ENCODE assay signal across 8 cellular contexts in genomic region chr2:187581125-187581896, GRCh38. TPM values are rescaled to one million over a fixed set of nuclear protein-coding genes. Genes with fewer than 3 reads are reported as not detected.
DNase-seq lines count a peak whose midpoint lies in the region; FAIRE-seq and TF ChIP-seq lines count a peak whose summit lies in the region.

No MANE protein-coding gene starts in this region.

- no peak overlapping the region for H3K4me3 Mint-ChIP-seq in activated naive CD4-positive, alpha-beta T cell treated with anti-CD3 and anti-CD28 coated beads for 36 hours
- peak overlapping the region; percentile 77 for H3K4me3 Mint-ChIP-seq in HFFc6

- WGBS in adrenal gland, 4 donors: 3 to 6% (median 4%) methylated on average over 4 of the region's 4 CpGs

- H3K79me2 ChIP-seq in keratinocyte (ENCODE audit: control insufficient read depth, insufficient read depth, low read length): no peaks in the 10 kb centered on the region

- intact Hi-C loops in activated naive CD4-positive, alpha-beta T cell treated with anti-CD3 and anti-CD28 coated beads for 36 hours (cut with micrococcal nuclease): loop anchor here (1.0 to 10.0 kb wide), 5 partner anchors 262 to 1831 kb away; partner anchors contain the start of gene ZC3H15
- intact Hi-C loops in adrenal gland (cut with DNase I): loop anchor here (5.0 to 10.0 kb wide), 3 partner anchors 79 to 933 kb away; no protein-coding TSS in a partner anchor

- peak; percentile 32 for FAIRE-seq in keratinocyte (lab: Jason Lieb, UNC)

- no peak overlapping the region for H3K9ac ChIP-seq in keratinocyte (ENCODE audit: control insufficient read depth, extremely low read depth, insufficient read depth, low read length)

- H3K36me3 Mint-ChIP-seq in activated naive CD4-positive, alpha-beta T cell treated with anti-CD3 and anti-CD28 coated beads for 36 hours (ENCODE audit: low read depth): no peaks in the 10 kb centered on the region
- H3K36me3 Mint-ChIP-seq in HFFc6 (ENCODE audit: low read depth): no peaks in the 10 kb centered on the region

- TF ChIP-seq POLR2A in adrenal gland (IDR thresholded peaks at IDR 0.05): no peak

- H3K36me3 ChIP-seq in adrenal gland (replicated peaks in 1 of 2) (no peaks in the 10 kb centered on the region), keratinocyte (ENCODE audit: control insufficient read depth in 2 of 2, extremely low read depth in 1 of 2, insufficient read depth in 2 of 2, low read length in 2 of 2) (no peaks in the 10 kb centered on the region)

- H2AFZ ChIP-seq in keratinocyte (ENCODE audit: control insufficient read depth, low read length): peak overlapping the region; percentile 74

- H3K4me3 ChIP-seq in adrenal gland (peak overlapping the region in 1 of 4 donors; percentile 39), keratinocyte (ENCODE audit: control insufficient read depth in 2 of 3, extremely low read depth in 1 of 3, insufficient read depth in 2 of 3, low read depth in 1 of 3, low read length in 3 of 3) (peak overlapping the region in 1 of 3 experiments; percentile 25)

- peaks cover 11% of the 10 kb centered on the region for H3K27me3 Mint-ChIP-seq in activated naive CD4-positive, alpha-beta T cell treated with anti-CD3 and anti-CD28 coated beads for 36 hours (ENCODE audit: low read depth)
- H3K27me3 Mint-ChIP-seq in HFFc6 (ENCODE audit: insufficient read depth): no peaks in the 10 kb centered on the region

- no peak overlapping the region for H3K27ac Mint-ChIP-seq in activated naive CD4-positive, alpha-beta T cell treated with anti-CD3 and anti-CD28 coated beads for 36 hours
- peak overlapping the region; percentile 24; the same call in 1 of the 2 replicates for H3K27ac Mint-ChIP-seq in HFFc6

- peaks cover 6% of the 10 kb centered on the region for H3K4me1 Mint-ChIP-seq in activated naive CD4-positive, alpha-beta T cell treated with anti-CD3 and anti-CD28 coated beads for 36 hours (ENCODE audit: low read depth)
- peaks cover 29% of the 10 kb centered on the region for H3K4me1 Mint-ChIP-seq in HFFc6 (ENCODE audit: low read depth)

- TF ChIP-seq CTCF in HFFc6 (IDR thresholded peaks at IDR 0.05) (peak; percentile 90), adrenal gland (IDR thresholded peaks at IDR 0.05) (peak; percentile 62 to 74 (median 66)), keratinocyte (optimal IDR thresholded peaks at IDR 0.05 in 1 of 3, IDR thresholded peaks at IDR 0.05 in 1 of 3, conservative IDR thresholded peaks at IDR 0.05 in 1 of 3; ENCODE audit: extremely low read depth in 1 of 3, insufficient read depth in 2 of 3, low read length in 3 of 3) (peak; percentile 41 to 61 (median 54))

- H3K9me3 Mint-ChIP-seq in activated naive CD4-positive, alpha-beta T cell treated with anti-CD3 and anti-CD28 coated beads for 36 hours: peaks cover under 1% of the 10 kb centered on the region
- no peaks in the 10 kb centered on the region for H3K9me3 Mint-ChIP-seq in HFFc6

- H3K9me3 ChIP-seq in adrenal gland (replicated peaks in 1 of 3) (no peaks in the 10 kb centered on the region), keratinocyte (ENCODE audit: control insufficient read depth, low read depth, low read length) (no peaks in the 10 kb centered on the region)

- H3K4me1 ChIP-seq in adrenal gland (replicated peaks in 1 of 2) (no peaks in the 10 kb centered on the region), keratinocyte (ENCODE audit: control insufficient read depth, extremely low read depth, insufficient read depth, low read length) (peaks cover 3% of the 10 kb centered on the region)

- dilution Hi-C loops in keratinocyte (cut with MboI; ENCODE audit: extremely low pct_ligation_motif_present, low sequenced_read_pairs): no loop called here

- no peak overlapping the region for H3K27ac ChIP-seq in adrenal gland
- no peak overlapping the region for H3K27ac ChIP-seq in keratinocyte (ENCODE audit: control insufficient read depth, insufficient read depth, low read length)

- no peaks in the 10 kb centered on the region for H4K20me1 ChIP-seq in keratinocyte (ENCODE audit: control insufficient read depth, extremely low read depth, insufficient read depth, low read length)

- H3K27me3 ChIP-seq in adrenal gland: no peaks in the 10 kb centered on the region
- no peaks in the 10 kb centered on the region for H3K27me3 ChIP-seq in keratinocyte (ENCODE audit: control insufficient read depth, extremely low read depth, insufficient read depth, low read length)

- CTCF ChIA-PET in activated naive CD4-positive, alpha-beta T cell treated with anti-CD3 and anti-CD28 coated beads for 36 hours (lab: Charles Lee): interaction anchor here (0.6 to 7.7 kb wide), 14 partner anchors 14 to 278 kb away, joined by 3 to 89 read pairs (median 3); partner anchors contain the start of gene CALCRL

- peak; percentile 39 for DNase-seq in activated naive CD4-positive, alpha-beta T cell treated with anti-CD3 and anti-CD28 coated beads for 36 hours
- DNase-seq in activated naive CD4-positive, alpha-beta T cell treated with anti-CD3 and anti-CD28 coated beads, Interleukin-2, amount 50 U/mL, for 16 hours: no peak
- DNase-seq in HFFc6: peak; percentile 36
- peak; percentile 38 for DNase-seq in NCI-H2029 (lab: John Stamatoyannopoulos, UW)
- DNase-seq in adrenal gland: peak in 2 of 7 donors; percentile 24 to 28
- peak; percentile 4 for DNase-seq in keratinocyte (ENCODE audit: low read depth, low spot score)
- peak; percentile 20 for DNase-seq in stromal cell of bone marrow (ENCODE audit: low read depth)
- DNase-seq in NCI-H226: no peak

- no peaks in the 10 kb centered on the region for H3K9me1 ChIP-seq in keratinocyte (ENCODE audit: control insufficient read depth, extremely low read depth, insufficient read depth, low read length)

- H3K4me2 ChIP-seq in keratinocyte (ENCODE audit: control insufficient read depth, extremely low read depth, insufficient read depth, low read depth, low read length): peak overlapping the region; percentile 63

RNA-seq across cellular contexts. Expression of gene TFPI, which starts 27.1 kb away (rescaled TPM):
- not detected for total RNA-seq in activated naive CD4-positive, alpha-beta T cell treated with anti-CD3 and anti-CD28 coated beads for 36 hours
- total RNA-seq in HFFc6 (2021; fragmentation: NEBNext Ultra II Directional; extraction: Animal tissue kit (Norgen Biotek cat#: 25700)): 10 to 100 TPM; 25.4 to 42.4 (median 34.7) TPM
- 100 to 1,000 TPM in 1 of 8 donors, 10 to 100 TPM in 7; 29.6 to 104 (median 39.3) TPM for total RNA-seq in adrenal gland
- polyA plus RNA-seq in adrenal gland (10 to 100 TPM; 19.7 to 29.0 (median 25.1) TPM), keratinocyte (0.82 to 1.1 TPM (median 1.1 TPM) in 3 replicates)
- polyA plus RNA-seq in keratinocyte (2011; ENCODE audit: low read depth): 1.4 TPM
- polyA plus RNA-seq in keratinocyte (2011; cell fraction: cytosol; rRNA removed): 0.52 and 0.69 TPM in 2 replicates
- polyA plus RNA-seq in keratinocyte (2011; cell fraction: nucleus; rRNA removed): 2.7 and 3.1 TPM in 2 replicates
- 0.42 and 0.83 TPM in 2 replicates for polyA plus RNA-seq in keratinocyte (2012; ENCODE audit: low replicate concordance)
- 0.30 to 1.6 TPM (median 1.5 TPM) in 3 replicates for polyA minus RNA-seq in keratinocyte
- polyA minus RNA-seq in keratinocyte (2011; cell fraction: cytosol; rRNA and poly(A)+ RNA removed): not detected
- 2.2 and 4.0 TPM in 2 replicates for polyA minus RNA-seq in keratinocyte (2011; cell fraction: nucleus; rRNA and poly(A)+ RNA removed)

Comparison
In these comparisons a context has a peak if more than half of its experiments do, and no peak if none do; other contexts are left out.
1. DNase-seq: peak in activated naive CD4-positive, alpha-beta T cell treated with anti-CD3 and anti-CD28 coated beads for 36 hours (single experiment), HFFc6 (single experiment), NCI-H2029 (single experiment), keratinocyte (single experiment) and stromal cell of bone marrow (single experiment); none in activated naive CD4-positive, alpha-beta T cell treated with anti-CD3 and anti-CD28 coated beads, Interleukin-2, amount 50 U/mL, for 16 hours (single experiment) and NCI-H226 (single experiment).
2. RNA of gene TFPI, which starts 27.1 kb away (total RNA-seq): 29.6 to 104 TPM in adrenal gland and 25.4 to 42.4 TPM in HFFc6; not detected in activated naive CD4-positive, alpha-beta T cell treated with anti-CD3 and anti-CD28 coated beads for 36 hours; every median in the first group is over 10 times any median in the second.
3. Peak in every context shown above with its lines, with median percentiles within 50 percentile points of each other: CTCF ChIP-seq.